In the genomic region with DNA sequence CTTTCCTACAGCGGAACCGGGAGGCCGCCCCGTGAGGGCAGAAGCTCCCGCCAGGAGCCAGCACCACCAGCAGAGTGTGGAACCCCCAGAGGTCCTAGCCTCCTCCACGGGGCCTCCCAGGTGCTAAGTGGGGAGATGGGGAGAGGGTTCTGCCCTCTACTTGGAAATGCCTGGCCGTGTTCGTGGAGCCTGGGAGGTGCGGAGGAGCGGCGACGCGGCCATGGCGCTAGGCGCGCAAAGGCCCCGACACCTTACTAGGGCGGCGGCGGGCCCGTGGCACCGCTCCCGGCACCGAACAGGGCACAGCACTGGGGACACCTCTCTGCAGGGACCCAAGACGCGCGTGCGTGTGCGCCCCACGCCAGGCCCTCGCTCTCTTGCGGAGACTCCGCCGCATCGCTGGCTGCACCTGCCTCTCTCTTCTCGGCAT, we compare ENCODE assay signal across 17 cellular contexts. TPM values are rescaled to one million over a fixed set of nuclear protein-coding genes. Genes with fewer than 3 reads are reported as not detected.
DNase-seq lines count a peak whose midpoint lies in the region; ATAC-seq, FAIRE-seq and TF ChIP-seq lines count a peak whose summit lies in the region.
"Had no signal": no experiment of that assay in that cellular context is flagged by ENCODE, and none has a peak within 500 bp of the region (broad histone marks: within the 10 kb centered on the region; RNA-seq: fewer than 3 reads in every experiment).

No MANE protein-coding gene starts in this region.

- no peaks in the 10 kb centered on the region for H3K9me3 Mint-ChIP-seq in activated naive CD4-positive, alpha-beta T cell treated with anti-CD3 and anti-CD28 coated beads for 36 hours
- peaks cover 5% of the 10 kb centered on the region for H3K9me3 Mint-ChIP-seq in astrocyte (ENCODE audit: unreplicated experiment)
- H3K9me3 Mint-ChIP-seq: activated CD4-positive, alpha-beta memory T cell treated with anti-CD3 and anti-CD28 coated beads for 36 hours; neural crest cell had no signal

- peak overlapping the region; percentile 69 for H2AFZ ChIP-seq in astrocyte (ENCODE audit: low read depth, low read length)

- H3K36me3 Mint-ChIP-seq in activated naive CD4-positive, alpha-beta T cell treated with anti-CD3 and anti-CD28 coated beads for 36 hours (ENCODE audit: low read depth) = no peaks in the 10 kb centered on the region
- H3K36me3 Mint-ChIP-seq in astrocyte (ENCODE audit: low read depth, unreplicated experiment) = no peaks in the 10 kb centered on the region
- H3K36me3 Mint-ChIP-seq: activated CD4-positive, alpha-beta memory T cell treated with anti-CD3 and anti-CD28 coated beads for 36 hours had no signal

- TF ChIP-seq CTCF in astrocyte (IDR thresholded peaks at IDR 0.05; ENCODE audit: insufficient read depth, low read depth, low read length) = no peak
- no peak for TF ChIP-seq CTCF in kidney (IDR thresholded peaks at IDR 0.05; ENCODE audit: borderline replicate concordance, extremely low read depth, insufficient read depth)
- no peak for TF ChIP-seq CTCF in suprapubic skin (IDR thresholded peaks at IDR 0.05)

- H3K9ac ChIP-seq in astrocyte (ENCODE audit: low read length) (no peak overlapping the region), kidney (ENCODE audit: low read length in 2 of 2) (no peak overlapping the region)

- TF ChIP-seq EP300 in suprapubic skin (IDR thresholded peaks at IDR 0.05) = no peak

- FAIRE-seq in astrocyte (lab: Jason Lieb, UNC) (no peak), kidney (lab: Jason Lieb, UNC) (no peak)
- FAIRE-seq: HTR-8/SVneo had no signal

- H3K4me3 ChIP-seq in astrocyte (ENCODE audit: insufficient read depth, low read depth, low read length) (no peak overlapping the region), kidney (ENCODE audit: low read length in 2 of 2) (no peak overlapping the region), suprapubic skin (peak overlapping the region; percentile 31)

- 51% methylated on average over 5 of the region's 36 CpGs for WGBS in suprapubic skin

- H3K36me3 ChIP-seq in astrocyte (ENCODE audit: insufficient read depth, low read length) (no peaks in the 10 kb centered on the region), kidney (ENCODE audit: control insufficient read depth in 1 of 2, insufficient read depth in 2 of 2, low read length in 2 of 2) (no peaks in the 10 kb centered on the region), suprapubic skin (no peaks in the 10 kb centered on the region)
- H3K36me3 ChIP-seq: Peyer's patch had no signal

- H3K27ac ChIP-seq in astrocyte (ENCODE audit: low read depth, low read length) = no peak overlapping the region
- no peak overlapping the region for H3K27ac ChIP-seq in kidney (ENCODE audit: low read depth in 2 of 2, low read length in 2 of 2)
- no peak overlapping the region for H3K27ac ChIP-seq in suprapubic skin
- H3K27ac ChIP-seq: Peyer's patch, skin epidermis had no signal

- CTCF ChIA-PET in activated naive CD4-positive, alpha-beta T cell treated with anti-CD3 and anti-CD28 coated beads for 36 hours (lab: Charles Lee) = interaction anchor here (0.8 to 1.0 kb wide), 4 partner anchors 14 to 587 kb away, joined by 3 to 5 read pairs (median 4); no protein-coding TSS in a partner anchor

- peaks cover 51% of the 10 kb centered on the region for H3K27me3 Mint-ChIP-seq in activated naive CD4-positive, alpha-beta T cell treated with anti-CD3 and anti-CD28 coated beads for 36 hours (ENCODE audit: low read depth)
- H3K27me3 Mint-ChIP-seq in astrocyte (ENCODE audit: low read depth, unreplicated experiment) = peaks cover 80% of the 10 kb centered on the region

- H3K27me3 ChIP-seq in astrocyte (ENCODE audit: insufficient read depth, low read length) = peaks cover 59% of the 10 kb centered on the region
- H3K27me3 ChIP-seq in suprapubic skin = peaks cover 58% of the 10 kb centered on the region

- H4K20me1 ChIP-seq in astrocyte (ENCODE audit: insufficient read depth, low read length) = no peaks in the 10 kb centered on the region

- peak overlapping the region; percentile 76 for H3K4me2 ChIP-seq in astrocyte (ENCODE audit: low read length)

- H3K27ac Mint-ChIP-seq in activated naive CD4-positive, alpha-beta T cell treated with anti-CD3 and anti-CD28 coated beads for 36 hours = no peak overlapping the region
- H3K27ac Mint-ChIP-seq in astrocyte (ENCODE audit: unreplicated experiment) = no peak overlapping the region
- H3K27ac Mint-ChIP-seq: activated CD4-positive, alpha-beta memory T cell treated with anti-CD3 and anti-CD28 coated beads for 36 hours had no signal

- ATAC-seq in GM18861 (IDR thresholded peaks at IDR 0.05; ENCODE audit: unreplicated experiment) (no peak), HG03097 (IDR thresholded peaks at IDR 0.05; ENCODE audit: low FRiP score, unreplicated experiment) (no peak)

- intact Hi-C loops in activated naive CD4-positive, alpha-beta T cell treated with anti-CD3 and anti-CD28 coated beads for 36 hours (cut with micrococcal nuclease) = no loop called here
- intact Hi-C loops in kidney (cut with DNase I) = no loop called here

- TF ChIP-seq POLR2A in suprapubic skin (IDR thresholded peaks at IDR 0.05) = no peak

- no peaks in the 10 kb centered on the region for H3K79me2 ChIP-seq in astrocyte (ENCODE audit: insufficient read depth, low read length)

- no peaks in the 10 kb centered on the region for H3K9me3 ChIP-seq in astrocyte (ENCODE audit: insufficient read depth, low read depth, low read length)
- H3K9me3 ChIP-seq in kidney (ENCODE audit: control insufficient read depth in 1 of 2, low read length in 2 of 2) = no peaks in the 10 kb centered on the region
- H3K9me3 ChIP-seq in suprapubic skin = no peaks in the 10 kb centered on the region
- H3K9me3 ChIP-seq: Peyer's patch had no signal

- H3K4me3 Mint-ChIP-seq in activated naive CD4-positive, alpha-beta T cell treated with anti-CD3 and anti-CD28 coated beads for 36 hours = peak overlapping the region; percentile 61
- no peak overlapping the region for H3K4me3 Mint-ChIP-seq in astrocyte (ENCODE audit: unreplicated experiment)

- no peak for DNase-seq in activated naive CD4-positive, alpha-beta T cell treated with anti-CD3 and anti-CD28 coated beads for 36 hours
- DNase-seq in activated naive CD4-positive, alpha-beta T cell treated with Interleukin-2 at 50 U/mL for 16 hours = no peak
- no peak for DNase-seq in astrocyte (ENCODE audit: low read depth)
- peak; percentile 57 for DNase-seq in kidney
- DNase-seq in suprapubic skin (ENCODE audit: low spot score in 2 of 2) = no peak
- DNase-seq in NCI-H510A treated with DMSO at 0.1 percent for 48 hours (lab: John Stamatoyannopoulos, UW) = no peak
- DNase-seq: NCI-H1105, NCI-H446 treated with DMSO at 0.1 percent for 48 hours, T-helper 9 cell had no signal

- H3K4me1 Mint-ChIP-seq in activated naive CD4-positive, alpha-beta T cell treated with anti-CD3 and anti-CD28 coated beads for 36 hours (ENCODE audit: low read depth) = peaks cover 20% of the 10 kb centered on the region
- H3K4me1 Mint-ChIP-seq in astrocyte (ENCODE audit: low read depth, unreplicated experiment) = no peaks in the 10 kb centered on the region

- H3K4me1 ChIP-seq in astrocyte (ENCODE audit: insufficient read depth, low read length) (no peaks in the 10 kb centered on the region), kidney (ENCODE audit: control insufficient read depth in 1 of 2, insufficient read depth in 1 of 2, low read depth in 1 of 2, low read length in 2 of 2) (peaks cover 0 to 4% of the 10 kb centered on the region in 2 donors), suprapubic skin (peaks cover 31% of the 10 kb centered on the region)

RNA-seq across cellular contexts. Expression of a gene that starts 1.3 kb away (rescaled TPM):
- not detected for total RNA-seq in activated naive CD4-positive, alpha-beta T cell treated with anti-CD3 and anti-CD28 coated beads for 36 hours
- total RNA-seq in astrocyte (0.07 and 0.14 TPM in 2 replicates), kidney (0.19 TPM), suprapubic skin (not detected)
- 0.19 TPM for polyA plus RNA-seq in kidney (ENCODE audit: insufficient read depth, low read depth, low replicate concordance)
- total RNA-seq: activated CD4-positive, alpha-beta memory T cell treated with anti-CD3 and anti-CD28 coated beads for 36 hours had no signal
- polyA plus RNA-seq: AG04450 had no signal
